Comparison of ENCODE assay signal across 17 cellular contexts in the genomic region with DNA sequence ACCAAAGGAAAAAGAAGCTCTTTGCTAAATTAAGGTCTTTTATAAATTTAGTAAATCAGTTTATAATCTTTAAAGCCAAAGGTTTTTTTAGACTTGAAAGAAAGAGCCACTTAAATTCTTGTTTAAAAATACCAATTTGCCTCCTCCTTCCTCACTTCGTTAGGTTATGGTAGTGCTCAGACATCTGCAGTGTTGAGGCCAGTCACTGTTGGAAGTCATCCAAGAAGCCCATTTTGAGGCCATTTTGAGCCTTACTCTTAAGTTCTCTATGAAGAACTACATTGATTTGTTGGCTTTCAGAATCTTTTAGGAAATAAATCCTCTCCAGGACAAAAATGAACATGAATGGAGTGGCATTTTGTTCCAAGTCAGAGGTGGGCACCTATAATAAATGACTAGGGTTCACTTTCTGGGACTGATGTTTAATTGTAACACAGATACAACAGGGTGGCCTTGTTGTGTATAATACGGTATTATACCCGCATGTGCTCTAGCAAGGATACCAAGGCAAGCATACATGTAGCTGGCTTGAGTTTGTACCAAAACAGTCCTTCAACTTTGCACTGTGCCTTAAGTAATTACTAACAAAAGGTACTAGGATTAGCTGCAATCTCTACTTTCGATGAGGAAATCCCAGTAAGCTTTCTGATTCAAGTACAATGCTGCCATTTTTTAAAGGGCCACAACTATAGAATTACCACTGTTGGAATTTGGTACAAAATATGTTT. TPM values are rescaled to one million over a fixed set of nuclear protein-coding genes. Genes with fewer than 3 reads are reported as not detected.
DNase-seq lines count a peak whose midpoint lies in the region; ATAC-seq and TF ChIP-seq lines count a peak whose summit lies in the region.
"Had no signal": no experiment of that assay in that cellular context is flagged by ENCODE, and none has a peak within 500 bp of the region (broad histone marks: within the 10 kb centered on the region; RNA-seq: fewer than 3 reads in every experiment).

No MANE protein-coding gene starts in this region.

- H3K27ac ChIP-seq in mesenchymal stem cell (ENCODE audit: low read length, poor library complexity, severe bottlenecking) = no peak overlapping the region
- H3K27ac ChIP-seq: tibial nerve had no signal

- no peak overlapping the region for H3K9ac ChIP-seq in mesenchymal stem cell (ENCODE audit: low read length)

- H3K18ac ChIP-seq in mesenchymal stem cell (ENCODE audit: low read depth in 1 of 2, low read length in 2 of 2) = no peak overlapping the region

- 67% methylated on average over 4 of the region's 4 CpGs for WGBS in mesenchymal stem cell

- DNase-seq in NCI-H345 (lab: John Stamatoyannopoulos, UW) = peak; percentile 16
- DNase-seq in NCI-H345 treated with DMSO at 0.1 percent for 48 hours (lab: John Stamatoyannopoulos, UW; ENCODE audit: unreplicated experiment) = no peak
- DNase-seq in NCI-H1105 (lab: John Stamatoyannopoulos, UW) = peak; percentile 9
- DNase-seq in mesenchymal stem cell = peak; percentile 45
- DNase-seq in hypothalamus (lab: John Stamatoyannopoulos, UW) = no peak
- no peak for DNase-seq in activated T-cell treated with anti-CD3 and anti-CD28 coated beads, Interleukin-2, amount 50 U/mL, for 4 hours
- DNase-seq in nucleus accumbens (lab: John Stamatoyannopoulos, UW) = no peak
- DNase-seq: activated naive CD8-positive, alpha-beta T cell treated with anti-CD3 and anti-CD28 coated beads, Interleukin-2, amount 10 ng/mL, durations not matched to agents 7 days and 5 days; activated T-cell treated with anti-CD3 and anti-CD28 coated beads, Interleukin-2, amount 50 U/mL, for 24 hours; effector memory CD4-positive, alpha-beta T cell; foreskin melanocyte; GDM1; naive B cell; small intestine had no signal

- H2BK120ac ChIP-seq in mesenchymal stem cell (ENCODE audit: low read depth, low read length) = no peak overlapping the region

- peaks cover 11% of the 10 kb centered on the region for H3K4me1 Mint-ChIP-seq in activated T-cell treated with anti-CD3 and anti-CD28 coated beads, Interleukin-2, amount 50 U/mL, for 4 hours (ENCODE audit: low read depth)

- no peak overlapping the region for H2BK5ac ChIP-seq in mesenchymal stem cell (ENCODE audit: low read depth, low read length, poor library complexity, severe bottlenecking)

- no peak overlapping the region for H3K23ac ChIP-seq in mesenchymal stem cell (ENCODE audit: low read length in 2 of 2)

- no peaks in the 10 kb centered on the region for H3K9me3 ChIP-seq in mesenchymal stem cell (ENCODE audit: control insufficient read depth, low read length)
- H3K9me3 ChIP-seq: tibial nerve had no signal

- peaks cover 4% of the 10 kb centered on the region for H3K36me3 Mint-ChIP-seq in activated T-cell treated with anti-CD3 and anti-CD28 coated beads, Interleukin-2, amount 50 U/mL, for 4 hours (ENCODE audit: insufficient read depth)
- H3K36me3 Mint-ChIP-seq: activated naive CD8-positive, alpha-beta T cell treated with anti-CD3 and anti-CD28 coated beads, Interleukin-2, amount 10 ng/mL, durations not matched to agents 7 days and 5 days had no signal

- no peak overlapping the region for H2AFZ ChIP-seq in mesenchymal stem cell (ENCODE audit: low read depth, low read length)

- H4K8ac ChIP-seq in mesenchymal stem cell (ENCODE audit: low read length) = no peak overlapping the region

- H4K91ac ChIP-seq in mesenchymal stem cell (ENCODE audit: low read length) = no peak overlapping the region

- H3K4me3 Mint-ChIP-seq in activated T-cell treated with anti-CD3 and anti-CD28 coated beads, Interleukin-2, amount 50 U/mL, for 4 hours = no peak overlapping the region
- H3K4me3 Mint-ChIP-seq: activated naive CD8-positive, alpha-beta T cell treated with anti-CD3 and anti-CD28 coated beads, Interleukin-2, amount 10 ng/mL, durations not matched to agents 7 days and 5 days; activated T-cell treated with anti-CD3 and anti-CD28 coated beads, Interleukin-2, amount 50 U/mL, for 24 hours; naive B cell; stimulated activated effector memory CD8-positive, alpha-beta T cell treated with anti-CD3 and anti-CD28 coated beads, Interleukin-12 subunit alpha, Interleukin-12 subunit beta, amount 100 ng/mL, for 72 hours had no signal

- H3K79me1 ChIP-seq in mesenchymal stem cell (replicated peaks; ENCODE audit: low read length, poor library complexity, severe bottlenecking) = peaks cover 3% of the 10 kb centered on the region

- no peak overlapping the region for H3K4me2 ChIP-seq in mesenchymal stem cell (ENCODE audit: low read length, poor library complexity, severe bottlenecking)

- H3K4me3 ChIP-seq in mesenchymal stem cell (ENCODE audit: insufficient read depth in 1 of 2, low read depth in 1 of 2, low read length in 2 of 2) = no peak overlapping the region
- H3K4me3 ChIP-seq: tibial nerve had no signal

- H3K14ac ChIP-seq in mesenchymal stem cell (ENCODE audit: low read length in 2 of 2) = no peak overlapping the region

- H3K9me3 Mint-ChIP-seq in activated T-cell treated with anti-CD3 and anti-CD28 coated beads, Interleukin-2, amount 50 U/mL, for 4 hours = no peaks in the 10 kb centered on the region
- H3K9me3 Mint-ChIP-seq: activated naive CD8-positive, alpha-beta T cell treated with anti-CD3 and anti-CD28 coated beads, Interleukin-2, amount 10 ng/mL, durations not matched to agents 7 days and 5 days; activated T-cell treated with anti-CD3 and anti-CD28 coated beads, Interleukin-2, amount 50 U/mL, for 24 hours; naive B cell; stimulated activated effector memory CD8-positive, alpha-beta T cell treated with anti-CD3 and anti-CD28 coated beads, Interleukin-12 subunit alpha, Interleukin-12 subunit beta, amount 100 ng/mL, for 72 hours had no signal

- no peaks in the 10 kb centered on the region for H3K27me3 Mint-ChIP-seq in activated T-cell treated with anti-CD3 and anti-CD28 coated beads, Interleukin-2, amount 50 U/mL, for 4 hours (ENCODE audit: low read depth)
- H3K27me3 Mint-ChIP-seq: activated naive CD8-positive, alpha-beta T cell treated with anti-CD3 and anti-CD28 coated beads, Interleukin-2, amount 10 ng/mL, durations not matched to agents 7 days and 5 days; activated T-cell treated with anti-CD3 and anti-CD28 coated beads, Interleukin-2, amount 50 U/mL, for 24 hours; naive B cell had no signal

- H3K4ac ChIP-seq in mesenchymal stem cell (ENCODE audit: low read depth in 1 of 2, low read length in 2 of 2) = no peak overlapping the region

- no peak overlapping the region for H2AK5ac ChIP-seq in mesenchymal stem cell (ENCODE audit: low read length, severe bottlenecking)

- H2BK15ac ChIP-seq in mesenchymal stem cell (ENCODE audit: low read depth, poor library complexity, severe bottlenecking) = no peak overlapping the region

- H2BK12ac ChIP-seq in mesenchymal stem cell (ENCODE audit: low read length in 2 of 2) = no peak overlapping the region

- peaks cover 3 to 51% of the 10 kb centered on the region in 2 experiments for H3K36me3 ChIP-seq in mesenchymal stem cell (ENCODE audit: control insufficient read depth in 1 of 2, insufficient read depth in 2 of 2, low read depth in 1 of 2, low read length in 2 of 2)

- no peaks in the 10 kb centered on the region for H3K27me3 ChIP-seq in mesenchymal stem cell (ENCODE audit: control insufficient read depth in 1 of 2, insufficient read depth in 1 of 2, low read length in 2 of 2)
- H3K27me3 ChIP-seq: tibial nerve had no signal

- peak; percentile 72 for ATAC-seq in SK-N-SH treated with all-trans-retinoic acid at 6 μM for 48 hours
- ATAC-seq in activated T-cell treated with anti-CD3 and anti-CD28 coated beads, Interleukin-2, amount 50 U/mL, for 4 hours = no peak
- ATAC-seq: stimulated activated effector memory CD8-positive, alpha-beta T cell treated with anti-CD3 and anti-CD28 coated beads, Interleukin-12 subunit alpha, Interleukin-12 subunit beta, amount 100 ng/mL, for 72 hours had no signal

- peaks cover 3% of the 10 kb centered on the region for H3K4me1 ChIP-seq in mesenchymal stem cell (ENCODE audit: control insufficient read depth, insufficient read depth, low read depth, low read length)

TF ChIP-seq in SK-N-SH treated with all-trans-retinoic acid at 6 μM for 48 hours, 23 proteins besides CTCF, POLR2A, EP300 and RAD21:
- 0 out of 2 replicates have a peak, but pooled peaks have one; percentile 33 for TF ChIP-seq SNAI2 (CRISPR knock-in tag; IDR thresholded peaks at IDR 0.05)
- TF ChIP-seq OSR1 (CRISPR knock-in tag; IDR thresholded peaks at IDR 0.05) = no peak
- TF ChIP-seq ZFP3 (CRISPR knock-in tag; IDR thresholded peaks at IDR 0.05) = 0 out of 2 replicates have a peak, but pooled peaks have one; percentile 55
- TF ChIP-seq GLIS3 (CRISPR knock-in tag; IDR thresholded peaks at IDR 0.05) = no peak
TF ChIP-seq in SK-N-SH treated with all-trans-retinoic acid at 6 μM for 48 hours: peak in this region for 2.

RNA-seq across cellular contexts. Expression of gene SLC66A3, which starts 22.8 kb away (rescaled TPM):
- 36.6 TPM for polyA plus RNA-seq in mesenchymal stem cell (2013, experiment 1 of 2)
- 33.8 TPM for polyA plus RNA-seq in mesenchymal stem cell (2013, experiment 2 of 2)
- total RNA-seq in activated T-cell treated with anti-CD3 and anti-CD28 coated beads, Interleukin-2, amount 50 U/mL, for 4 hours = 1 to 10 TPM; 5.3 to 6.9 (median 6.7) TPM

Comparison
In these comparisons a context has a peak if more than half of its experiments do, and no peak if none do; other contexts are left out.
1. DNase-seq: peak in NCI-H345 (single experiment), NCI-H1105 (single experiment) and mesenchymal stem cell (single experiment); none in NCI-H345 treated with DMSO at 0.1 percent for 48 hours (single experiment), hypothalamus (0 of 51), activated T-cell treated with anti-CD3 and anti-CD28 coated beads, Interleukin-2, amount 50 U/mL, for 4 hours (single experiment) and nucleus accumbens (0 of 56).